In genomic region chr3:120148187-120148954, GRCh38 we compare ENCODE assay signal across 15 cellular contexts. TPM values are rescaled to one million over a fixed set of nuclear protein-coding genes. Genes with fewer than 3 reads are reported as not detected.
A peak's percentile ranks its signal among the peaks of the same experiment; 100 is the strongest.
DNase-seq lines count a peak whose midpoint lies in the region; ATAC-seq, FAIRE-seq and TF ChIP-seq lines count a peak whose summit lies in the region.
"Had no signal": no experiment of that assay in that cellular context is flagged by ENCODE, and none has a peak within 500 bp of the region (broad histone marks: within the 10 kb centered on the region; RNA-seq: fewer than 3 reads in every experiment).

No MANE protein-coding gene starts in this region.

- BruUV-seq in Calu3 (replicated peaks; lab: Mats Ljungman, UMichigan), result no TSS peak
- BruUV-seq in GM12878 (replicated peaks; lab: Mats Ljungman, UMichigan), result no TSS peak

- no peaks in the 10 kb centered on the region for H3K79me2 ChIP-seq in GM12878 (ENCODE audit: control insufficient read depth, insufficient read depth, low read length)

- ATAC-seq in GM12878 (no peak), GM21737 (IDR thresholded peaks at IDR 0.05; ENCODE audit: unreplicated experiment) (no peak)

- SMC1A ChIA-PET in GM12878 (lab: Charles Lee; ENCODE audit: uncharacterized antibody, unreplicated experiment), result interaction anchor here (0.6 to 6.6 kb wide), 11 partner anchors 10 to 376 kb away, joined by 3 to 81 read pairs (median 4); no protein-coding TSS in a partner anchor

- no peak for FAIRE-seq in GM12878 (lab: Jason Lieb, UNC)

- no peak for TF ChIP-seq EP300 in GM12878 (IDR thresholded peaks at IDR 0.05; ENCODE audit: borderline replicate concordance in 1 of 2, control insufficient read depth in 1 of 2, low read depth in 2 of 2, low read length in 2 of 2)

- peak overlapping the region; percentile 8 for H3K4me3 ChIP-seq in Jurkat, Clone E6-1 (ENCODE audit: low read length)
- H3K4me3 ChIP-seq in GM12878, result no peak overlapping the region
- H3K4me3 ChIP-seq: esophagus muscularis mucosa had no signal

- no peaks in the 10 kb centered on the region; a peak in 1 of 4 replicates for H3K27me3 ChIP-seq in GM12878 (replicated peaks in 1 of 2; ENCODE audit: control insufficient read depth in 2 of 2, insufficient read depth in 2 of 2, low read length in 1 of 2)
- H3K27me3 ChIP-seq: esophagus muscularis mucosa had no signal

- no peaks in the 10 kb centered on the region for H4K20me1 ChIP-seq in GM12878 (ENCODE audit: control insufficient read depth, insufficient read depth)

- peak overlapping the region; percentile 18 for H2AFZ ChIP-seq in GM12878 (ENCODE audit: control insufficient read depth, low read depth, low read length)

- H3K4me3 Mint-ChIP-seq in Calu3 (ENCODE audit: low read depth, unreplicated experiment), result no peak overlapping the region
- H3K4me3 Mint-ChIP-seq in nephron progenitor cell, result no peak overlapping the region

- DNase-seq in Calu3 (no peak), GM12878 (ENCODE audit: low read depth, low spot score) (no peak), nephron progenitor cell (no peak), head of caudate nucleus (no peak)
- peak; percentile 91 for DNase-seq in Jurkat, Clone E6-1 (ENCODE audit: low read depth, low spot score)
- no peak for DNase-seq in stimulated activated CD4-positive, alpha-beta T cell treated with anti-CD3 and anti-CD28 coated beads, Interleukin-4, amount 100 ng/mL, for 1 hour
- DNase-seq: activated CD4-positive, CD25-positive, alpha-beta regulatory T cell; activated naive CD4-positive, alpha-beta T cell; cortex of kidney; kidney glomerular epithelial cell; Right ventricle myocardium superior; T-helper 2 cell had no signal

- POLR2A ChIA-PET in GM12878 (lab: Charles Lee), result interaction anchor here (0.6 kb wide), 2 partner anchors 243 to 364 kb away, joined by 3 read pairs; no protein-coding TSS in a partner anchor

- no peak for TF ChIP-seq POLR2A in GM12878 (IDR thresholded peaks at IDR 0.05; ENCODE audit: low read depth, low read length)

- H3K4me1 ChIP-seq in GM12878 (ENCODE audit: control insufficient read depth, insufficient read depth, low read length), result peaks cover 10% of the 10 kb centered on the region

- H3K27me3 Mint-ChIP-seq in Calu3 (ENCODE audit: unreplicated experiment), result no peaks in the 10 kb centered on the region
- H3K27me3 Mint-ChIP-seq in nephron progenitor cell (ENCODE audit: low read depth, poor library complexity), result no peaks in the 10 kb centered on the region

- TF ChIP-seq CTCF in Calu3 (IDR thresholded peaks at IDR 0.05; ENCODE audit: unreplicated experiment) (no peak), GM12878 (IDR thresholded peaks at IDR 0.05 in 2 of 3, conservative IDR thresholded peaks at IDR 0.05 in 1 of 3; ENCODE audit: control insufficient read depth in 2 of 3, extremely low read depth in 1 of 3, insufficient read depth in 1 of 3, low read depth in 3 of 3, low read length in 3 of 3) (no peak), nephron progenitor cell (IDR thresholded peaks at IDR 0.05) (no peak)

- peaks cover 6% of the 10 kb centered on the region for H3K36me3 Mint-ChIP-seq in Calu3 (ENCODE audit: insufficient read depth, unreplicated experiment)
- no peaks in the 10 kb centered on the region for H3K36me3 Mint-ChIP-seq in nephron progenitor cell (ENCODE audit: low read depth)

- H3K9me3 Mint-ChIP-seq in Calu3 (ENCODE audit: low read depth, unreplicated experiment), result no peaks in the 10 kb centered on the region
- peaks cover 3% of the 10 kb centered on the region for H3K9me3 Mint-ChIP-seq in nephron progenitor cell

- TF ChIP-seq RAD21 in GM12878 (IDR thresholded peaks at IDR 0.05; ENCODE audit: insufficient read depth, low read depth, low read length), result no peak

- no peaks in the 10 kb centered on the region for H3K36me3 ChIP-seq in GM12878 (ENCODE audit: control insufficient read depth in 2 of 2, insufficient read depth in 2 of 2, low read length in 1 of 2)
- H3K36me3 ChIP-seq: esophagus muscularis mucosa had no signal

- H3K4me1 Mint-ChIP-seq in Calu3 (ENCODE audit: low read depth, unreplicated experiment), result peaks cover 67% of the 10 kb centered on the region
- peaks cover 14% of the 10 kb centered on the region for H3K4me1 Mint-ChIP-seq in nephron progenitor cell

- no peak overlapping the region for H3K27ac ChIP-seq in GM12878 (ENCODE audit: control insufficient read depth, insufficient read depth)
- H3K27ac ChIP-seq: HL-60 had no signal

- CTCF ChIA-PET in Calu3 (lab: Charles Lee) (interaction anchor here (0.7 to 3.4 kb wide), 3 partner anchors 11 to 139 kb away, joined by 3 to 17 read pairs (median 4); no protein-coding TSS in a partner anchor), GM12878 (lab: Yijun Ruan, JAX) (interaction anchor here (0.7 to 3.5 kb wide), 11 partner anchors 9 to 468 kb away, joined by 3 to 66 read pairs (median 5); no protein-coding TSS in a partner anchor)

- H3K4me2 ChIP-seq in GM12878 (ENCODE audit: control insufficient read depth, insufficient read depth), result no peak overlapping the region

- no peaks in the 10 kb centered on the region; the same call in 2 of the 3 replicates for H3K9me3 ChIP-seq in GM12878 (replicated peaks; ENCODE audit: control insufficient read depth, insufficient read depth, low read length)
- H3K9me3 ChIP-seq: esophagus muscularis mucosa had no signal

- intact Hi-C loops in Calu3 (cut with micrococcal nuclease; ENCODE audit: unreplicated experiment) (no loop called here), GM12878 (cut with micrococcal nuclease; ENCODE audit: unreplicated experiment) (loop anchor here (5.0 kb wide), 1 partner anchor 326 kb away; no protein-coding TSS in a partner anchor), head of caudate nucleus (cut with DNase I) (no loop called here)

- H3K9ac ChIP-seq in GM12878 (ENCODE audit: control insufficient read depth, insufficient read depth, low read length), result no peak overlapping the region

- in situ Hi-C loops in GM12878 (cut with MboI), result no loop called here

- 96% methylated on average over 3 of the region's 3 CpGs for WGBS in GM12878 (ENCODE audit: insufficient coverage, insufficient replicate concordance, low lambda C conversion rate, missing lambda C conversion rate)

- RAD21 ChIA-PET in GM12878 (lab: Charles Lee; ENCODE audit: unreplicated experiment), result interaction anchor here (1.0 to 1.7 kb wide), 3 partner anchors 22 to 255 kb away, joined by 3 to 18 read pairs (median 4); no protein-coding TSS in a partner anchor

- H3K27ac Mint-ChIP-seq in Calu3 (ENCODE audit: unreplicated experiment) (peak overlapping the region; percentile 70), nephron progenitor cell (peak overlapping the region; percentile 44)

TF ChIP-seq in GM12878, 131 proteins besides CTCF, POLR2A, EP300 and RAD21:
- peak; percentile 41 for TF ChIP-seq RUNX3 (IDR thresholded peaks at IDR 0.05; ENCODE audit: low read length)
- TF ChIP-seq MTA3 (IDR thresholded peaks at IDR 0.05; ENCODE audit: borderline replicate concordance, low read length), result no peak
- TF ChIP-seq E2F4 (IDR thresholded peaks at IDR 0.05; ENCODE audit: low read depth, low read length), result no peak
TF ChIP-seq in GM12878: peak in this region for 1.

RNA-seq across cellular contexts. Expression of gene GSK3B, which starts 54.1 kb away (rescaled TPM):
- total RNA-seq in Calu3 (2022) (45.4 and 48.6 TPM in 2 replicates), GM12878 (2014; rRNA removed) (28.0 and 29.4 TPM in 2 replicates), GM12878 (2014; rRNA removed; fragmentation: Illumina TruSeq; extraction: Trizol) (39.4 and 39.6 TPM in 2 replicates), GM12878 (2021) (43.9 and 44.5 TPM in 2 replicates)
- 21.1 TPM for polyA plus RNA-seq in Jurkat, Clone E6-1 (2012; ENCODE audit: insufficient read depth, insufficient read length)
- 126 and 127 TPM in 2 replicates for total RNA-seq in GM12878 (2013; cell fraction: nucleolus; rRNA removed)
- 12.9 TPM for polyA plus RNA-seq in GM12878 (2011; ENCODE audit: low read depth)
- polyA plus RNA-seq in GM12878 (2011; rRNA removed) (49.8 and 51.6 TPM in 2 replicates), GM12878 (2014; fragmentation: Illumina TruSeq; extraction: Trizol) (41.5 and 43.3 TPM in 2 replicates), GM12878 (2014; fragmentation: Nextera tagmentation; extraction: Ambion mirVana) (1 to 10 TPM; 8.5 to 8.8 TPM), GM12878 (2014; rRNA removed) (17.3 and 23.1 TPM in 2 replicates), GM12878 (2016; fragmentation: Nextera tagmentation; extraction: Ambion mirVana) (10 to 100 TPM; 20.2 to 21.9 TPM)
- 29.6 and 31.9 TPM in 2 replicates for polyA plus RNA-seq in GM12878 (2011; cell fraction: cytosol; rRNA removed)
- 20.8 and 21.6 TPM in 2 replicates for polyA plus RNA-seq in GM12878 (2011; cell fraction: nucleus; rRNA removed)
- polyA plus RNA-seq in GM12878 (2012), result 20.5 and 22.8 TPM in 2 replicates
- polyA minus RNA-seq in GM12878 (2011; rRNA and poly(A)+ RNA removed), result 83.0 and 113 TPM in 2 replicates
- polyA minus RNA-seq in GM12878 (2011; cell fraction: cytosol; rRNA and poly(A)+ RNA removed), result 36.4 and 56.3 TPM in 2 replicates
- 46.9 and 65.3 TPM in 2 replicates for polyA minus RNA-seq in GM12878 (2011; cell fraction: nucleus; rRNA and poly(A)+ RNA removed)
